In genomic region chr10:32376780-32377179, GRCh38 we compare ENCODE assay signal across 8 cellular contexts. TPM values are rescaled to one million over a fixed set of nuclear protein-coding genes. Genes with fewer than 3 reads are reported as not detected.
A peak's percentile ranks its signal among the peaks of the same experiment; 100 is the strongest.
DNase-seq lines count a peak whose midpoint lies in the region; ATAC-seq and TF ChIP-seq lines count a peak whose summit lies in the region.

No MANE protein-coding gene starts in this region.

- TF ChIP-seq POLR2A in thyroid gland (IDR thresholded peaks at IDR 0.05): no peak

- no peaks in the 10 kb centered on the region for H3K27me3 Mint-ChIP-seq in activated CD4-positive, alpha-beta memory T cell treated with anti-CD3 and anti-CD28 coated beads for 36 hours
- no peaks in the 10 kb centered on the region for H3K27me3 Mint-ChIP-seq in activated CD4-positive, alpha-beta memory T cell treated with anti-CD3 and anti-CD28 coated beads, Interleukin-2, amount 10 ng/mL, durations not matched to agents 7 days and 5 days
- no peaks in the 10 kb centered on the region for H3K27me3 Mint-ChIP-seq in activated CD8-positive, alpha-beta T cell treated with anti-CD3 and anti-CD28 coated beads for 36 hours
- H3K27me3 Mint-ChIP-seq in immature natural killer cell (ENCODE audit: low read depth in 3 of 3): no peaks in the 10 kb centered on the region

- CTCF ChIA-PET in activated CD4-positive, alpha-beta memory T cell treated with anti-CD3 and anti-CD28 coated beads for 36 hours (lab: Charles Lee): interaction anchor here (1.1 to 4.3 kb wide), 5 partner anchors 10 to 132 kb away, joined by 3 to 23 read pairs (median 11); partner anchors contain the start of gene CCDC7
- CTCF ChIA-PET in activated CD4-positive, alpha-beta memory T cell treated with anti-CD3 and anti-CD28 coated beads, Interleukin-2, amount 10 ng/mL, durations not matched to agents 7 days and 5 days (lab: Charles Lee): interaction anchor here (1.1 to 3.6 kb wide), 3 partner anchors 10 to 72 kb away, joined by 6 to 19 read pairs (median 17); partner anchors contain the start of gene CCDC7
- CTCF ChIA-PET in activated CD8-positive, alpha-beta T cell treated with anti-CD3 and anti-CD28 coated beads for 36 hours (lab: Charles Lee): interaction anchor here (1.5 to 3.5 kb wide), 2 partner anchors 9 to 58 kb away, joined by 5 to 25 read pairs; no protein-coding TSS in a partner anchor

- peaks cover 7% of the 10 kb centered on the region for H3K9me3 Mint-ChIP-seq in activated CD4-positive, alpha-beta memory T cell treated with anti-CD3 and anti-CD28 coated beads for 36 hours
- no peaks in the 10 kb centered on the region for H3K9me3 Mint-ChIP-seq in activated CD4-positive, alpha-beta memory T cell treated with anti-CD3 and anti-CD28 coated beads, Interleukin-2, amount 10 ng/mL, durations not matched to agents 7 days and 5 days
- H3K9me3 Mint-ChIP-seq in activated CD8-positive, alpha-beta T cell treated with anti-CD3 and anti-CD28 coated beads for 36 hours: peaks cover 3% of the 10 kb centered on the region
- H3K9me3 Mint-ChIP-seq in immature natural killer cell: no peaks in the 10 kb centered on the region

- TF ChIP-seq CTCF in activated CD8-positive, alpha-beta T cell treated with anti-CD3 and anti-CD28 coated beads for 36 hours (IDR thresholded peaks at IDR 0.05): no peak
- TF ChIP-seq CTCF in thyroid gland (IDR thresholded peaks at IDR 0.05): no peak

- no peaks in the 10 kb centered on the region for H3K27me3 ChIP-seq in thyroid gland

- H3K4me1 Mint-ChIP-seq in activated CD4-positive, alpha-beta memory T cell treated with anti-CD3 and anti-CD28 coated beads for 36 hours (ENCODE audit: low read depth): peaks cover 35% of the 10 kb centered on the region
- H3K4me1 Mint-ChIP-seq in activated CD4-positive, alpha-beta memory T cell treated with anti-CD3 and anti-CD28 coated beads, Interleukin-2, amount 10 ng/mL, durations not matched to agents 7 days and 5 days: peaks cover 36% of the 10 kb centered on the region
- H3K4me1 Mint-ChIP-seq in activated CD8-positive, alpha-beta T cell treated with anti-CD3 and anti-CD28 coated beads for 36 hours (ENCODE audit: low read depth): peaks cover 34% of the 10 kb centered on the region
- H3K4me1 Mint-ChIP-seq in immature natural killer cell: peaks cover 27 to 50% of the 10 kb centered on the region in 2 donors

- no peaks in the 10 kb centered on the region for H3K36me3 ChIP-seq in thyroid gland

- ATAC-seq in activated CD8-positive, alpha-beta T cell treated with anti-CD3 and anti-CD28 coated beads for 36 hours: no peak
- ATAC-seq in HG03342 (IDR thresholded peaks at IDR 0.05; ENCODE audit: unreplicated experiment): no peak

- H3K4me3 Mint-ChIP-seq in activated CD4-positive, alpha-beta memory T cell treated with anti-CD3 and anti-CD28 coated beads for 36 hours: no peak overlapping the region
- no peak overlapping the region for H3K4me3 Mint-ChIP-seq in activated CD4-positive, alpha-beta memory T cell treated with anti-CD3 and anti-CD28 coated beads, Interleukin-2, amount 10 ng/mL, durations not matched to agents 7 days and 5 days
- no peak overlapping the region for H3K4me3 Mint-ChIP-seq in activated CD8-positive, alpha-beta T cell treated with anti-CD3 and anti-CD28 coated beads for 36 hours
- no peak overlapping the region for H3K4me3 Mint-ChIP-seq in immature natural killer cell

- WGBS in thyroid gland, 2 donors: 3 to 4% methylated on average over 3 of the region's 3 CpGs

- H3K27ac ChIP-seq in thyroid gland: peak overlapping the region; percentile 24 to 79 (median 48)

- no peak for DNase-seq in activated CD4-positive, alpha-beta memory T cell treated with anti-CD3 and anti-CD28 coated beads for 36 hours
- no peak for DNase-seq in activated CD4-positive, alpha-beta memory T cell treated with anti-CD3 and anti-CD28 coated beads, Interleukin-2, amount 10 ng/mL, durations not matched to agents 7 days and 5 days
- no peak for DNase-seq in activated CD8-positive, alpha-beta T cell treated with anti-CD3 and anti-CD28 coated beads for 36 hours
- DNase-seq in immature natural killer cell (no peak), thyroid gland (no peak), SK-N-DZ (ENCODE audit: low spot score) (no peak)
- DNase-seq in stimulated activated CD4-positive, alpha-beta T cell treated with anti-CD3 and anti-CD28 coated beads, Interleukin-12 subunit alpha, Interleukin-12 subunit beta, amount 100 ng/mL, for 4 hours: no peak

- H3K4me3 ChIP-seq in thyroid gland (replicated peaks in 1 of 3): peak overlapping the region in 2 of 3 donors; percentile 50 to 76

- H3K27ac Mint-ChIP-seq in activated CD4-positive, alpha-beta memory T cell treated with anti-CD3 and anti-CD28 coated beads for 36 hours: peak overlapping the region; percentile 90
- H3K27ac Mint-ChIP-seq in activated CD4-positive, alpha-beta memory T cell treated with anti-CD3 and anti-CD28 coated beads, Interleukin-2, amount 10 ng/mL, durations not matched to agents 7 days and 5 days: no peak overlapping the region
- peak overlapping the region; percentile 91 for H3K27ac Mint-ChIP-seq in activated CD8-positive, alpha-beta T cell treated with anti-CD3 and anti-CD28 coated beads for 36 hours
- peak overlapping the region in 5 of 6 donors; percentile 55 to 88 (median 73) for H3K27ac Mint-ChIP-seq in immature natural killer cell

- H3K9me3 ChIP-seq in thyroid gland: no peaks in the 10 kb centered on the region

- H3K4me1 ChIP-seq in thyroid gland: peaks cover 10 to 24% of the 10 kb centered on the region in 2 donors

- peaks cover 14% of the 10 kb centered on the region for H3K36me3 Mint-ChIP-seq in activated CD4-positive, alpha-beta memory T cell treated with anti-CD3 and anti-CD28 coated beads for 36 hours
- H3K36me3 Mint-ChIP-seq in activated CD4-positive, alpha-beta memory T cell treated with anti-CD3 and anti-CD28 coated beads, Interleukin-2, amount 10 ng/mL, durations not matched to agents 7 days and 5 days (ENCODE audit: low read depth): peaks cover 28% of the 10 kb centered on the region
- peaks cover 17% of the 10 kb centered on the region for H3K36me3 Mint-ChIP-seq in activated CD8-positive, alpha-beta T cell treated with anti-CD3 and anti-CD28 coated beads for 36 hours (ENCODE audit: low read depth)
- H3K36me3 Mint-ChIP-seq in immature natural killer cell: no peaks in the 10 kb centered on the region

- POLR2A ChIA-PET in activated CD4-positive, alpha-beta memory T cell treated with anti-CD3 and anti-CD28 coated beads for 36 hours (lab: Charles Lee): interaction anchor here (0.7 to 2.1 kb wide), 2 partner anchors 29 to 203 kb away, joined by 3 to 6 read pairs; partner anchors contain the start of gene EPC1
- POLR2A ChIA-PET in activated CD4-positive, alpha-beta memory T cell treated with anti-CD3 and anti-CD28 coated beads, Interleukin-2, amount 10 ng/mL, durations not matched to agents 7 days and 5 days (lab: Charles Lee): interaction anchor here (1.6 to 5.5 kb wide), 8 partner anchors 10 to 725 kb away, joined by 5 to 81 read pairs (median 16); partner anchors contain the start of genes CCDC7 and ITGB1
- POLR2A ChIA-PET in activated CD8-positive, alpha-beta T cell treated with anti-CD3 and anti-CD28 coated beads for 36 hours (lab: Charles Lee): interaction anchor here (1.1 to 3.0 kb wide), 6 partner anchors 11 to 43 kb away, joined by 3 to 18 read pairs (median 4); no protein-coding TSS in a partner anchor

- intact Hi-C loops in activated CD4-positive, alpha-beta memory T cell treated with anti-CD3 and anti-CD28 coated beads for 36 hours (cut with micrococcal nuclease): loop anchor here (1.0 to 5.0 kb wide), 5 partner anchors 8 to 756 kb away; partner anchors contain the start of gene EPC1
- intact Hi-C loops in activated CD8-positive, alpha-beta T cell treated with anti-CD3 and anti-CD28 coated beads for 36 hours (cut with micrococcal nuclease): loop anchor here (10.0 kb wide), 1 partner anchor 628 kb away; no protein-coding TSS in a partner anchor
- intact Hi-C loops in thyroid gland (cut with DNase I): no loop called here

RNA-seq across cellular contexts. Expression of gene EPC1, which starts 29.8 kb away (rescaled TPM):
- 10 to 100 TPM; 27.1 to 27.3 TPM for total RNA-seq in activated CD4-positive, alpha-beta memory T cell treated with anti-CD3 and anti-CD28 coated beads for 36 hours
- total RNA-seq in activated CD4-positive, alpha-beta memory T cell treated with anti-CD3 and anti-CD28 coated beads, Interleukin-2, amount 10 ng/mL, durations not matched to agents 7 days and 5 days: 10 to 100 TPM; 41.6 to 43.0 TPM
- total RNA-seq in activated CD8-positive, alpha-beta T cell treated with anti-CD3 and anti-CD28 coated beads for 36 hours: 10 to 100 TPM; 33.0 to 33.9 TPM
- 10 to 100 TPM; 43.1 to 63.4 (median 50.5) TPM for polyA plus RNA-seq in immature natural killer cell
- total RNA-seq in thyroid gland: 10 to 100 TPM; 60.0 to 83.4 (median 69.0) TPM
- polyA plus RNA-seq in SK-N-DZ (2014; cell fraction: cytosol; rRNA removed): 13.9 and 16.9 TPM in 2 replicates
- 30.4 and 41.2 TPM in 2 replicates for polyA plus RNA-seq in SK-N-DZ (2014; cell fraction: nucleus; rRNA removed)
